13 cellular contexts compared by ENCODE assay signal in the genomic region with DNA sequence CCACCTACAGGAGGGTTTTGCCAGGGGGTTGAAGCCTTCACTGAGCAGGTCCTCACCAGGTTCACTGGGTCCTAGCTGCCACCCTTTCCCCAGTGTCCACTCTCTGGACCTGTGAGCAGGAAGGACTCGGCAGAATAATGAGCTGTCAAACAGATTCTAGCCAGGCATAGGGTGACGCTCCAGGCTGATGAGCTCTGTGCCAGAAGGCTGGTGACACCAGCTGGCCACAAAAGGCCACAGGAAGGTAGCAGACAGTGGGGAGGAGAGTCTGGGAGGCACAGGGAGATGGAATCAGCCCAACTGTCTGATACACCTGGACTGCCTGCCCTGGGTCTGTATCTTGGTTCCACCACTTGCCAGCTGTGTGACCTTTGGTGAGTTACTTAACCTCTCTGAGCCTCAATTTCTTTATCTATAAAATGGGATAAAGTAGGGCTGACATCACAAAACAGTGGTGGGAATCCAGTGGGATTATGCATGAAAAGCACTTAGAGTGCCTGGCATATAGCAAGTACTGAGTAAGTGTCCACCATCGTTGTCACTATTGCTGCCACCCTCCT. TPM values are rescaled to one million over a fixed set of nuclear protein-coding genes. Genes with fewer than 3 reads are reported as not detected.
DNase-seq lines count a peak whose midpoint lies in the region; FAIRE-seq and TF ChIP-seq lines count a peak whose summit lies in the region.
"Had no signal": no experiment of that assay in that cellular context is flagged by ENCODE, and none has a peak within 500 bp of the region (broad histone marks: within the 10 kb centered on the region; RNA-seq: fewer than 3 reads in every experiment).

No MANE protein-coding gene starts in this region.

- CTCF ChIA-PET in H1 (lab: Charles Lee; ENCODE audit: partially characterized antibody), result interaction anchor here (1.0 to 20.8 kb wide), 4 partner anchors 10 to 42 kb away, joined by 4 to 209 read pairs (median 76); no protein-coding TSS in a partner anchor

- H4K8ac ChIP-seq in H1 (ENCODE audit: extremely low read depth, insufficient read depth, low read length), result no peak overlapping the region

- TF ChIP-seq CTCF in H1 (IDR thresholded peaks at IDR 0.05; ENCODE audit: control extremely low read depth in 1 of 3, insufficient read depth in 1 of 3, low read depth in 1 of 3, low read length in 3 of 3) (no peak), progenitor cell of endocrine pancreas (IDR thresholded peaks at IDR 0.05; ENCODE audit: unreplicated experiment) (no peak), GM20000 (IDR thresholded peaks at IDR 0.05; ENCODE audit: extremely low read depth, missing control alignments) (no peak)

- H3K56ac ChIP-seq in H1 (replicated peaks; ENCODE audit: insufficient read length, low read depth, low read length), result no peak overlapping the region

- no peak overlapping the region for H2BK15ac ChIP-seq in H1 (ENCODE audit: low read length)

- no peak overlapping the region for H3K4me2 ChIP-seq in H1 (ENCODE audit: insufficient read depth in 1 of 2, low read depth in 2 of 2, low read length in 2 of 2)
- H3K4me2 ChIP-seq: BLaER1 had no signal

- H3K27me3 Mint-ChIP-seq in progenitor cell of endocrine pancreas, result no peaks in the 10 kb centered on the region

- DNase-seq in H1 (ENCODE audit: low read depth in 1 of 2, low spot score in 2 of 2) (no peak), progenitor cell of endocrine pancreas (ENCODE audit: low spot score, unreplicated experiment) (no peak), mesenteric fat pad (ENCODE audit: low spot score) (no peak), iPS-NIHi11 (ENCODE audit: low spot score) (no peak), GM20000 (ENCODE audit: low spot score) (no peak)
- no peak for DNase-seq in activated T-cell treated with anti-CD3 and anti-CD28 coated beads, Interleukin-2, amount 50 U/mL, for 48 hours
- DNase-seq: DMS 273 treated with DMSO at 0.1 percent for 48 hours, H7, NCI-H1048, NCI-H69 had no signal

- no peaks in the 10 kb centered on the region for H3K27me3 ChIP-seq in H1 (replicated peaks in 1 of 4; ENCODE audit: control insufficient read depth in 3 of 4, extremely low read depth in 1 of 4, insufficient read depth in 3 of 4, low read length in 3 of 4)
- H3K27me3 ChIP-seq: BLaER1 had no signal

- WGBS in H1 (ENCODE audit: extremely low coverage in 1 of 2, insufficient coverage in 1 of 2, insufficient read length in 1 of 2, insufficient replicate concordance in 2 of 2, low coverage in 1 of 2, low lambda C conversion rate in 2 of 2, missing lambda C conversion rate in 1 of 2), 2 experiments, result 94% methylated on average over 3 of the region's 3 CpGs; no CpG with 5 or more reads in 1 of the 2 experiments

- H3K4me1 Mint-ChIP-seq in progenitor cell of endocrine pancreas (ENCODE audit: low read depth), result no peaks in the 10 kb centered on the region

- no peak overlapping the region for H3K14ac ChIP-seq in H1 (ENCODE audit: insufficient read length)

- H2BK120ac ChIP-seq in H1 (replicated peaks; ENCODE audit: low read depth, low read length), result no peak overlapping the region

- no peak overlapping the region for H3K4ac ChIP-seq in H1 (replicated peaks; ENCODE audit: insufficient read length, low read depth, low read length)

- TF ChIP-seq RAD21 in H1 (IDR thresholded peaks at IDR 0.05 in 1 of 2, conservative IDR thresholded peaks at IDR 0.05 in 1 of 2; ENCODE audit: low read depth in 2 of 2, low read length in 2 of 2), result no peak

- POLR2A ChIA-PET in H1 (lab: Charles Lee; ENCODE audit: partially characterized antibody), result interaction anchor here (1.2 to 1.4 kb wide), 4 partner anchors 11 to 61 kb away, joined by 3 to 4 read pairs (median 4); no protein-coding TSS in a partner anchor

- H2AFZ ChIP-seq in H1 (ENCODE audit: low read length), result no peak overlapping the region

- H3K36me3 Mint-ChIP-seq in progenitor cell of endocrine pancreas (ENCODE audit: insufficient read depth), result peaks cover 5% of the 10 kb centered on the region

- no peak overlapping the region for H3K9ac ChIP-seq in H1 (replicated peaks in 1 of 4; ENCODE audit: extremely low read depth in 1 of 4, low read depth in 3 of 4, low read length in 3 of 4)
- H3K9ac ChIP-seq: BLaER1 had no signal

- no peaks in the 10 kb centered on the region for H3K79me2 ChIP-seq in H1 (ENCODE audit: control insufficient read depth in 1 of 2, insufficient read depth in 2 of 2, low read length in 2 of 2)

- H4K91ac ChIP-seq in H1 (replicated peaks; ENCODE audit: insufficient read length, low read length), result no peak overlapping the region

- H3K18ac ChIP-seq in H1 (ENCODE audit: extremely low read depth, low read length), result no peak overlapping the region

- FAIRE-seq in H1 (lab: Jason Lieb, UNC), result no peak

- no peak for TF ChIP-seq POLR2A in H1 (IDR thresholded peaks at IDR 0.05; ENCODE audit: control extremely low read depth in 1 of 2, low read depth in 2 of 2, low read length in 2 of 2)

- H3K27ac Mint-ChIP-seq in progenitor cell of endocrine pancreas, result peak overlapping the region; percentile 34

- peaks cover 0 to 9% of the 10 kb centered on the region in 2 experiments for H4K20me1 ChIP-seq in H1 (replicated peaks in 1 of 2; ENCODE audit: control insufficient read depth in 1 of 2, insufficient read depth in 2 of 2, low read length in 2 of 2)
- H4K20me1 ChIP-seq: BLaER1 had no signal

- TF ChIP-seq EP300 in H1 (IDR thresholded peaks at IDR 0.05; ENCODE audit: borderline replicate concordance in 1 of 2, low read depth in 2 of 2, low read length in 2 of 2), result no peak

- H2BK12ac ChIP-seq in H1 (ENCODE audit: low read depth, low read length), result no peak overlapping the region

- no peak overlapping the region for H3K4me3 Mint-ChIP-seq in progenitor cell of endocrine pancreas (ENCODE audit: low read depth)

- no peak overlapping the region for H3K23ac ChIP-seq in H1 (ENCODE audit: insufficient read length)

- no peaks in the 10 kb centered on the region for H3K23me2 ChIP-seq in H1 (ENCODE audit: low read depth, low read length)

- no peak overlapping the region for H2AK5ac ChIP-seq in H1 (ENCODE audit: low read depth, low read length)

- H2BK5ac ChIP-seq in H1 (ENCODE audit: low read depth, low read length), result no peak overlapping the region

- H3K36me3 ChIP-seq in H1 (ENCODE audit: control insufficient read depth in 2 of 4, insufficient read depth in 4 of 4, low read length in 3 of 4), result peaks cover 8 to 34% (median 22%) of the 10 kb centered on the region in 4 experiments; a peak in 6 of 8 replicates

- no peak overlapping the region for H4K5ac ChIP-seq in H1 (ENCODE audit: insufficient read length, low read depth, low read length)

- H3K4me1 ChIP-seq in H1 (replicated peaks in 1 of 4; ENCODE audit: control insufficient read depth in 3 of 4, insufficient read depth in 4 of 4, low read length in 3 of 4), result no peaks in the 10 kb centered on the region
- H3K4me1 ChIP-seq: BLaER1 had no signal

- H3K9me3 Mint-ChIP-seq in progenitor cell of endocrine pancreas (ENCODE audit: low read depth), result no peaks in the 10 kb centered on the region

- H3K9me3 ChIP-seq in H1 (ENCODE audit: insufficient read depth in 2 of 2, low read depth in 1 of 2, low read length in 1 of 2), result no peaks in the 10 kb centered on the region
- H3K9me3 ChIP-seq: BLaER1 had no signal

- H2BK20ac ChIP-seq in H1 (ENCODE audit: low read length), result no peak overlapping the region

- H3K79me1 ChIP-seq in H1 (ENCODE audit: low read depth, low read length), result no peaks in the 10 kb centered on the region

- H3K27ac ChIP-seq in angular gyrus (ENCODE audit: low read depth, low read length) (peak overlapping the region; percentile 89), H1 (ENCODE audit: low read depth, low read length) (no peak overlapping the region)
- H3K27ac ChIP-seq: BLaER1, SK-N-MC had no signal

- H3K4me3 ChIP-seq in H1 (ENCODE audit: extremely low read depth in 1 of 4, insufficient read depth in 2 of 4, low read depth in 3 of 4, low read length in 4 of 4), result no peak overlapping the region
- H3K4me3 ChIP-seq: BLaER1, SK-N-MC had no signal

RNA-seq across cellular contexts. Expression of gene NDST2, which starts 26.7 kb away (rescaled TPM):
- total RNA-seq in H1 (2021; fragmentation: NEBNext Ultra II Directional; extraction: Animal tissue kit (Norgen Biotek cat#: 25700)), result 21.4 and 25.5 TPM in 2 replicates
- 13.9 and 18.0 TPM in 2 replicates for polyA plus RNA-seq in H1 (2011; rRNA removed)
- 13.8 TPM for polyA plus RNA-seq in H1 (2011; cell fraction: cytosol; rRNA removed)
- 50.5 TPM for polyA plus RNA-seq in H1 (2011; cell fraction: nucleus; rRNA removed)
- polyA plus RNA-seq in H1 (2012, experiment 1 of 2), result 10.6 to 15.8 TPM (median 12.5 TPM) in 4 replicates
- 9.7 TPM for polyA plus RNA-seq in H1 (2012, experiment 2 of 2)
- 13.4 TPM for polyA plus RNA-seq in H1 (2013, experiment 1 of 2)
- 12.3 TPM for polyA plus RNA-seq in H1 (2013, experiment 2 of 2)
- polyA minus RNA-seq in H1 (2011; rRNA and poly(A)+ RNA removed), result 26.5 and 36.6 TPM in 2 replicates
- 20.8 TPM for polyA minus RNA-seq in H1 (2011; cell fraction: cytosol; rRNA and poly(A)+ RNA removed)
- 40.9 TPM for polyA minus RNA-seq in H1 (2011; cell fraction: nucleus; rRNA and poly(A)+ RNA removed)
- total RNA-seq in progenitor cell of endocrine pancreas, result 36.3 and 40.0 TPM in 2 replicates
- 41.6 TPM for total RNA-seq in mesenteric fat pad

RNA-seq across cellular contexts. Expression of gene CAMK2G, which starts 36.3 kb away (rescaled TPM):
- total RNA-seq in H1 (2021; fragmentation: NEBNext Ultra II Directional; extraction: Animal tissue kit (Norgen Biotek cat#: 25700)), result 29.9 and 31.7 TPM in 2 replicates
- polyA plus RNA-seq in H1 (2011; rRNA removed), result 28.9 and 31.9 TPM in 2 replicates
- polyA plus RNA-seq in H1 (2011; cell fraction: cytosol; rRNA removed), result 37.7 TPM
- 77.7 TPM for polyA plus RNA-seq in H1 (2011; cell fraction: nucleus; rRNA removed)
- polyA plus RNA-seq in H1 (2012, experiment 1 of 2), result 31.3 to 38.7 TPM (median 34.5 TPM) in 4 replicates
- 22.7 TPM for polyA plus RNA-seq in H1 (2012, experiment 2 of 2)
- 23.2 TPM for polyA plus RNA-seq in H1 (2013, experiment 1 of 2)
- 21.7 TPM for polyA plus RNA-seq in H1 (2013, experiment 2 of 2)
- polyA minus RNA-seq in H1 (2011; rRNA and poly(A)+ RNA removed), result 38.9 and 49.0 TPM in 2 replicates
- polyA minus RNA-seq in H1 (2011; cell fraction: cytosol; rRNA and poly(A)+ RNA removed), result 20.9 TPM
- 32.5 TPM for polyA minus RNA-seq in H1 (2011; cell fraction: nucleus; rRNA and poly(A)+ RNA removed)
- total RNA-seq in progenitor cell of endocrine pancreas, result 20.8 and 24.5 TPM in 2 replicates
- 24.2 TPM for total RNA-seq in mesenteric fat pad

RNA-seq across cellular contexts. Expression of gene ZSWIM8, which starts 52.7 kb away (rescaled TPM):
- 44.7 and 49.8 TPM in 2 replicates for total RNA-seq in H1 (2021; fragmentation: NEBNext Ultra II Directional; extraction: Animal tissue kit (Norgen Biotek cat#: 25700))
- 99.7 and 113 TPM in 2 replicates for polyA plus RNA-seq in H1 (2011; rRNA removed)
- 63.2 TPM for polyA plus RNA-seq in H1 (2011; cell fraction: cytosol; rRNA removed)
- 423 TPM for polyA plus RNA-seq in H1 (2011; cell fraction: nucleus; rRNA removed)
- 32.9 to 71.7 TPM (median 60.3 TPM) in 4 replicates for polyA plus RNA-seq in H1 (2012, experiment 1 of 2)
- polyA plus RNA-seq in H1 (2012, experiment 2 of 2), result 50.8 TPM
- polyA plus RNA-seq in H1 (2013, experiment 1 of 2), result 45.3 TPM
- polyA plus RNA-seq in H1 (2013, experiment 2 of 2), result 34.3 TPM
- 58.0 and 68.5 TPM in 2 replicates for polyA minus RNA-seq in H1 (2011; rRNA and poly(A)+ RNA removed)
- polyA minus RNA-seq in H1 (2011; cell fraction: cytosol; rRNA and poly(A)+ RNA removed), result 42.7 TPM
- polyA minus RNA-seq in H1 (2011; cell fraction: nucleus; rRNA and poly(A)+ RNA removed), result 56.0 TPM
- total RNA-seq in progenitor cell of endocrine pancreas (122 and 144 TPM in 2 replicates), mesenteric fat pad (91.5 TPM)

RNA-seq across cellular contexts. Expression of gene CHCHD1, which starts 56.2 kb away (rescaled TPM):
- total RNA-seq in H1 (2021; fragmentation: NEBNext Ultra II Directional; extraction: Animal tissue kit (Norgen Biotek cat#: 25700)), result 44.9 and 46.4 TPM in 2 replicates
- polyA plus RNA-seq in H1 (2011; rRNA removed), result 52.6 and 58.1 TPM in 2 replicates
- 57.1 TPM for polyA plus RNA-seq in H1 (2011; cell fraction: cytosol; rRNA removed)
- 28.2 TPM for polyA plus RNA-seq in H1 (2011; cell fraction: nucleus; rRNA removed)
- 78.9 to 101 TPM (median 92.5 TPM) in 4 replicates for polyA plus RNA-seq in H1 (2012, experiment 1 of 2)
- polyA plus RNA-seq in H1 (2012, experiment 2 of 2), result 104 TPM
- 151 TPM for polyA plus RNA-seq in H1 (2013, experiment 1 of 2)
- polyA plus RNA-seq in H1 (2013, experiment 2 of 2), result 164 TPM
- 5.0 and 6.8 TPM in 2 replicates for polyA minus RNA-seq in H1 (2011; rRNA and poly(A)+ RNA removed)
- 9.9 TPM for polyA minus RNA-seq in H1 (2011; cell fraction: cytosol; rRNA and poly(A)+ RNA removed)
- polyA minus RNA-seq in H1 (2011; cell fraction: nucleus; rRNA and poly(A)+ RNA removed), result 15.8 TPM
- total RNA-seq in progenitor cell of endocrine pancreas (36.0 and 38.8 TPM in 2 replicates), mesenteric fat pad (17.7 TPM)
